ENCODE assay signal across 21 cellular contexts in the genomic region with DNA sequence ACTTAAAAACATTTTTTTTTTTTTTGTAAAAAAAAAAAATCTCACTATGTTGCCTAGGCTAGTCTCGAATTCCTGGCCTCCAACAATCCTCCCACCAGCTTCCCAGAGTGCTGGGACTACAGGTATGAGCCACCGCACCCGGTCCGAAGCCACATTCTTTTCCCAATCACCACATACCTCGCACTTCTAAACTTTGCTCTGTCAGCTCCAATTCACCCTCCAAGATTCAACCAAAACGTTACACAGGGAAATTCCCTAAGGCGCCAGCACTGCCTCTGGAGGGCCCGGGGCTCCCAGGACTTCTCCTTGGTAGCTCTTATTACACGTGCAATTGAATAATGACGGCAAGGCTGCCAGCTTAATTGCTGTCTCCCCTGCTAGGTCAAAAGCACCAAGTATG. TPM values are rescaled to one million over a fixed set of nuclear protein-coding genes. Genes with fewer than 3 reads are reported as not detected.
DNase-seq lines count a peak whose midpoint lies in the region; ATAC-seq and TF ChIP-seq lines count a peak whose summit lies in the region.
"Had no signal": no experiment of that assay in that cellular context is flagged by ENCODE, and none has a peak within 500 bp of the region (broad histone marks: within the 10 kb centered on the region; RNA-seq: fewer than 3 reads in every experiment).

No MANE protein-coding gene starts in this region.

- intact Hi-C loops in CD4-positive, alpha-beta T cell (cut with DNase I, micrococcal nuclease): loop anchor here in 1 of 2 experiments (5.0 kb wide), 1 partner anchor 124 kb away; no protein-coding TSS in a partner anchor

- no peaks in the 10 kb centered on the region for H3K9me3 Mint-ChIP-seq in CD4-positive, alpha-beta T cell
- H3K9me3 Mint-ChIP-seq in naive thymus-derived CD8-positive, alpha-beta T cell: peaks cover 0 to 5% (median 0%) of the 10 kb centered on the region in 9 donors
- H3K9me3 Mint-ChIP-seq: natural killer cell had no signal

- H3K27me3 ChIP-seq in CD4-positive, alpha-beta T cell (ENCODE audit: control insufficient read depth, insufficient read depth, low read length): no peaks in the 10 kb centered on the region
- H3K27me3 ChIP-seq: SJCRH30 had no signal

- H3K27ac ChIP-seq in CD4-positive, alpha-beta T cell (ENCODE audit: low read depth, low read length): no peak overlapping the region
- H3K27ac ChIP-seq: parathyroid adenoma, SJCRH30 had no signal

- H3K27ac Mint-ChIP-seq in CD4-positive, alpha-beta T cell: peak overlapping the region; percentile 34
- peak overlapping the region in 8 of 10 donors; percentile 6 to 82 (median 50) for H3K27ac Mint-ChIP-seq in naive thymus-derived CD8-positive, alpha-beta T cell
- H3K27ac Mint-ChIP-seq: CD4-positive, CD25-positive, alpha-beta regulatory T cell; mesothelial cell of epicardium; natural killer cell; T-helper 1 cell treated with Interleukin-12 subunit alpha and Interleukin-12 subunit beta and Interleukin-4 antibody, amounts not matched to agents 30 μg/mL and 1 μg/mL, for 36 hours had no signal

- no peaks in the 10 kb centered on the region for H3K36me3 Mint-ChIP-seq in CD4-positive, alpha-beta T cell (ENCODE audit: low read depth)
- peaks cover 2 to 7% (median 7%) of the 10 kb centered on the region in 3 donors for H3K36me3 Mint-ChIP-seq in naive thymus-derived CD8-positive, alpha-beta T cell
- H3K36me3 Mint-ChIP-seq: natural killer cell had no signal

- no peaks in the 10 kb centered on the region for H3K9me3 ChIP-seq in CD4-positive, alpha-beta T cell (ENCODE audit: control insufficient read depth, low read length)
- H3K9me3 ChIP-seq: SJCRH30 had no signal

- no peak for TF ChIP-seq CTCF in CD4-positive, alpha-beta T cell (IDR thresholded peaks at IDR 0.05)

- CTCF ChIA-PET in CD4-positive, alpha-beta T cell (lab: Charles Lee): no interaction called here

- no peak for DNase-seq in CD4-positive, alpha-beta T cell
- DNase-seq in DMS79 treated with DMSO at 0.1 percent for 48 hours (lab: John Stamatoyannopoulos, UW) (peak; percentile 81), astrocyte of the hippocampus (ENCODE audit: low read depth, low spot score) (peak; percentile 52), HuH-7 (ENCODE audit: low spot score) (no peak), SKM-1 treated with dmso at 0.1 percent for 144 hours (lab: John Stamatoyannopoulos, UW; ENCODE audit: unreplicated experiment) (no peak)
- no peak for DNase-seq in naive thymus-derived CD8-positive, alpha-beta T cell
- DNase-seq: activated CD4-positive, alpha-beta T cell treated with anti-CD3 and anti-CD28 coated beads, Interleukin-2, amount 50 U/mL, for 1 hour; caudate nucleus; CD4-positive, CD25-positive, alpha-beta regulatory T cell; DMS153; KBM-7; left colon; MM.1S; natural killer cell; NCI-H187; NK-92 treated with Interleukin-12 subunit alpha and Interleukin-12 subunit beta, amount 100 ng/mL, for 24 hours; SJCRH30 had no signal

- POLR2A ChIA-PET in CD4-positive, alpha-beta T cell (lab: Charles Lee): no interaction called here
- POLR2A ChIA-PET in naive thymus-derived CD8-positive, alpha-beta T cell (lab: Charles Lee): no interaction called here

- peaks cover 7% of the 10 kb centered on the region for H3K4me1 Mint-ChIP-seq in CD4-positive, alpha-beta T cell (ENCODE audit: low read depth)
- peaks cover 5 to 38% (median 30%) of the 10 kb centered on the region in 4 donors for H3K4me1 Mint-ChIP-seq in naive thymus-derived CD8-positive, alpha-beta T cell

- no peaks in the 10 kb centered on the region for H3K27me3 Mint-ChIP-seq in CD4-positive, alpha-beta T cell
- H3K27me3 Mint-ChIP-seq in naive thymus-derived CD8-positive, alpha-beta T cell: peaks cover 0 to 4% (median 0%) of the 10 kb centered on the region in 5 donors
- H3K27me3 Mint-ChIP-seq: CD4-positive, CD25-positive, alpha-beta regulatory T cell had no signal

- H3K4me3 Mint-ChIP-seq in CD4-positive, alpha-beta T cell: peak overlapping the region; percentile 53
- H3K4me3 Mint-ChIP-seq in naive thymus-derived CD8-positive, alpha-beta T cell: peak overlapping the region in 2 of 10 donors; percentile 13 to 45
- H3K4me3 Mint-ChIP-seq: mesothelial cell of epicardium; natural killer cell; T-helper 1 cell treated with Interleukin-12 subunit alpha and Interleukin-12 subunit beta and Interleukin-4 antibody, amounts not matched to agents 30 μg/mL and 1 μg/mL, for 36 hours had no signal

- no peak for ATAC-seq in CD4-positive, alpha-beta T cell (ENCODE audit: poor library complexity)
- ATAC-seq in naive thymus-derived CD8-positive, alpha-beta T cell: no peak
- ATAC-seq in GM21423 (IDR thresholded peaks at IDR 0.05; ENCODE audit: unreplicated experiment): no peak
- ATAC-seq: left colon, natural killer cell had no signal

RNA-seq across cellular contexts. Expression of a gene that starts 10.3 kb away (rescaled TPM):
- 1 to 10 TPM; 4.8 to 6.1 TPM for total RNA-seq in CD4-positive, alpha-beta T cell
- 10 to 100 TPM; 12.3 to 16.3 TPM for total RNA-seq in naive thymus-derived CD8-positive, alpha-beta T cell
- 1 to 10 TPM; 2.8 to 4.6 (median 4.6) TPM for polyA plus RNA-seq in naive thymus-derived CD8-positive, alpha-beta T cell

RNA-seq across cellular contexts. Expression of a gene that starts 10.9 kb away (rescaled TPM):
- 10 to 100 TPM; 18.8 to 19.5 TPM for total RNA-seq in CD4-positive, alpha-beta T cell
- 10 to 100 TPM; 46.2 to 47.3 TPM for total RNA-seq in naive thymus-derived CD8-positive, alpha-beta T cell
- 10 to 100 TPM; 14.6 to 35.4 (median 27.6) TPM for polyA plus RNA-seq in naive thymus-derived CD8-positive, alpha-beta T cell

Comparison
In these comparisons a context has a peak if more than half of its experiments do, and no peak if none do; other contexts are left out.
1. DNase-seq: peak in DMS79 treated with DMSO at 0.1 percent for 48 hours (single experiment) and astrocyte of the hippocampus (single experiment); none in CD4-positive, alpha-beta T cell (0 of 10), naive thymus-derived CD8-positive, alpha-beta T cell (0 of 10), HuH-7 (single experiment) and SKM-1 treated with dmso at 0.1 percent for 144 hours (single experiment).